Comparison of ENCODE assay signal across 8 cellular contexts in the genomic region with DNA sequence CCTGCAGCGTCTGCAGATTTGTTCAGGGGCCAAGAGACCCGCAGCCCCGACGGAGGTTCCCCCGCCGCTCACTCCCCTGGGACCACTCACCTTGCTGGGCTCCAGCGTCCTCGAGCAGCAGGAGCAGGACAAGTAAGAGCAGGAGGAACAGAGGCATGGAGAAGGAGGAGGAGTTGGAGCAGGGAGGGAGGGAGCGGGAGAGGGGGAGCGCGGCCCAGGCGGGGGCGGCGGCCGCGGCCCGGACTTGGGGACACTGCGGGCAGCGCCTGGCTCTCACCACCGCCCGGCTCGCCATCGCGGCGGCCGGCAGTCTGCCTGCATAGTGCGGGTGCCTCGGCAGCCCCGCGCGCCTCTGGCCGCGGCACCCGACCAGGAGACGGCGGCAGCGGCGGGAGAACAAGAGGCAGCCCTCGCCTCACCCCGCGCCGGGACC. TPM values are rescaled to one million over a fixed set of nuclear protein-coding genes. Genes with fewer than 3 reads are reported as not detected.
DNase-seq lines count a peak whose midpoint lies in the region; ATAC-seq and TF ChIP-seq lines count a peak whose summit lies in the region.

No MANE protein-coding gene starts in this region.

- H3K9me3 ChIP-seq in CD4-positive, alpha-beta T cell (ENCODE audit: control insufficient read depth, low read length) = no peaks in the 10 kb centered on the region
- no peaks in the 10 kb centered on the region for H3K9me3 ChIP-seq in SK-N-MC (ENCODE audit: low read depth, low read length)

- peaks cover 12% of the 10 kb centered on the region for H3K27me3 Mint-ChIP-seq in CD4-positive, alpha-beta T cell

- CTCF ChIA-PET in CD4-positive, alpha-beta T cell (lab: Charles Lee) = no interaction called here

- intact Hi-C loops in CD4-positive, alpha-beta T cell (cut with DNase I, micrococcal nuclease) = loop anchor here (5.0 to 10.0 kb wide), 8 partner anchors 304 to 1811 kb away; a partner anchor contains a TSS

- peaks cover 26% of the 10 kb centered on the region for H3K4me1 Mint-ChIP-seq in CD4-positive, alpha-beta T cell (ENCODE audit: low read depth)

- H3K36me3 Mint-ChIP-seq in CD4-positive, alpha-beta T cell (ENCODE audit: low read depth) = peaks cover 5% of the 10 kb centered on the region

- H3K27me3 ChIP-seq in CD4-positive, alpha-beta T cell (ENCODE audit: control insufficient read depth, insufficient read depth, low read length) = no peaks in the 10 kb centered on the region
- no peaks in the 10 kb centered on the region for H3K27me3 ChIP-seq in kidney epithelial cell (ENCODE audit: control insufficient read depth, insufficient read depth, low read length)

- H3K4me3 ChIP-seq in SK-N-MC (peak overlapping the region; percentile 93), kidney epithelial cell (ENCODE audit: low read depth, low read length) (peak overlapping the region; percentile 96)

- POLR2A ChIA-PET in CD4-positive, alpha-beta T cell (lab: Charles Lee) = interaction anchor here (1.0 to 1.8 kb wide), 8 partner anchors 11 to 1809 kb away, joined by 3 to 11 read pairs (median 4); a partner anchor contains a TSS

- no peak for ATAC-seq in CD4-positive, alpha-beta T cell (ENCODE audit: poor library complexity)
- ATAC-seq in GM19438 (IDR thresholded peaks at IDR 0.05; ENCODE audit: low read depth, unreplicated experiment) (peak; percentile 28), HG03457 (IDR thresholded peaks at IDR 0.05; ENCODE audit: unreplicated experiment) (peak; percentile 16)

- peak overlapping the region; percentile 86 for H3K9ac ChIP-seq in SK-N-MC (ENCODE audit: insufficient read length)

- H3K4me3 Mint-ChIP-seq in CD4-positive, alpha-beta T cell = peak overlapping the region; percentile 93

- peak in 6 of 10 experiments; percentile 1 to 37 (median 7) for DNase-seq in CD4-positive, alpha-beta T cell
- DNase-seq in SK-N-MC (ENCODE audit: low read depth, low spot score) (no peak), cerebellum (ENCODE audit: low spot score) (peak; percentile 59), kidney epithelial cell (ENCODE audit: low read depth) (no peak), GDM1 (lab: John Stamatoyannopoulos, UW) (no peak)
- peak; percentile 2 for DNase-seq in stimulated activated CD4-positive, alpha-beta T cell treated with anti-CD3 and anti-CD28 coated beads, Interleukin-1b, Interleukin-23, amount 100 ng/mL, for 48 hours

- H3K36me3 ChIP-seq in SK-N-MC (ENCODE audit: insufficient read depth, low read length) (no peaks in the 10 kb centered on the region), kidney epithelial cell (ENCODE audit: control insufficient read depth, insufficient read depth, low read length) (no peaks in the 10 kb centered on the region)

- no peak for TF ChIP-seq CTCF in CD4-positive, alpha-beta T cell (IDR thresholded peaks at IDR 0.05)
- no peak for TF ChIP-seq CTCF in kidney epithelial cell (IDR thresholded peaks at IDR 0.05; ENCODE audit: insufficient read depth, low read length, poor library complexity, severe bottlenecking)

- no peaks in the 10 kb centered on the region for H3K9me3 Mint-ChIP-seq in CD4-positive, alpha-beta T cell

- H3K27ac Mint-ChIP-seq in CD4-positive, alpha-beta T cell = peak overlapping the region; percentile 51

- no peak overlapping the region for H3K27ac ChIP-seq in CD4-positive, alpha-beta T cell (ENCODE audit: low read depth, low read length)
- no peak overlapping the region for H3K27ac ChIP-seq in SK-N-MC

RNA-seq across cellular contexts. Expression of a gene that starts 0.4 kb away (rescaled TPM):
- 1 to 10 TPM; 2.2 to 2.5 TPM for total RNA-seq in CD4-positive, alpha-beta T cell
- total RNA-seq in cerebellum = 55.3 TPM
- 553 and 624 TPM in 2 replicates for total RNA-seq in kidney epithelial cell

Comparison
In these comparisons a context has a peak if more than half of its experiments do, and no peak if none do; other contexts are left out.
1. DNase-seq: peak in CD4-positive, alpha-beta T cell (6 of 10), cerebellum (single experiment) and stimulated activated CD4-positive, alpha-beta T cell treated with anti-CD3 and anti-CD28 coated beads, Interleukin-1b, Interleukin-23, amount 100 ng/mL, for 48 hours (single experiment); none in SK-N-MC (single experiment), kidney epithelial cell (single experiment) and GDM1 (single experiment).
2. RNA of a gene that starts 0.4 kb away (total RNA-seq): 553 to 624 TPM in kidney epithelial cell and 55.3 TPM in cerebellum (single experiment); 2.2 to 2.5 TPM in CD4-positive, alpha-beta T cell; every median in the first group is over 10 times any median in the second.